ENCODE assay signal across 7 cellular contexts in genomic region chr17:58382108-58382884, GRCh38. TPM values are rescaled to one million over a fixed set of nuclear protein-coding genes. Genes with fewer than 3 reads are reported as not detected.
DNase-seq lines count a peak whose midpoint lies in the region; ATAC-seq and TF ChIP-seq lines count a peak whose summit lies in the region.

No MANE protein-coding gene starts in this region.

- no peak overlapping the region for H3K27ac ChIP-seq in breast epithelium

- no peak for TF ChIP-seq CTCF in progenitor cell of endocrine pancreas (IDR thresholded peaks at IDR 0.05; ENCODE audit: unreplicated experiment)
- TF ChIP-seq CTCF in endothelial cell (IDR thresholded peaks at IDR 0.05; ENCODE audit: unreplicated experiment): no peak
- TF ChIP-seq CTCF in breast epithelium (IDR thresholded peaks at IDR 0.05): no peak

- no peaks in the 10 kb centered on the region for H3K27me3 ChIP-seq in breast epithelium

- no peaks in the 10 kb centered on the region for H3K9me3 ChIP-seq in breast epithelium

- no peaks in the 10 kb centered on the region for H3K27me3 Mint-ChIP-seq in activated CD4-positive, alpha-beta memory T cell treated with anti-CD3 and anti-CD28 coated beads, Interleukin-2, amount 10 ng/mL, durations not matched to agents 7 days and 5 days
- H3K27me3 Mint-ChIP-seq in progenitor cell of endocrine pancreas: no peaks in the 10 kb centered on the region
- H3K27me3 Mint-ChIP-seq in endothelial cell (ENCODE audit: unreplicated experiment): peaks cover 2% of the 10 kb centered on the region

- H3K36me3 ChIP-seq in breast epithelium: no peaks in the 10 kb centered on the region

- no peak overlapping the region for H3K4me3 ChIP-seq in breast epithelium

- H3K4me1 ChIP-seq in breast epithelium: no peaks in the 10 kb centered on the region

- CTCF ChIA-PET in activated CD4-positive, alpha-beta memory T cell treated with anti-CD3 and anti-CD28 coated beads, Interleukin-2, amount 10 ng/mL, durations not matched to agents 7 days and 5 days (lab: Charles Lee): interaction anchor here (0.6 kb wide), 1 partner anchor 101 kb away, joined by 4 read pairs; no protein-coding TSS in a partner anchor

- no peaks in the 10 kb centered on the region for H3K36me3 Mint-ChIP-seq in activated CD4-positive, alpha-beta memory T cell treated with anti-CD3 and anti-CD28 coated beads, Interleukin-2, amount 10 ng/mL, durations not matched to agents 7 days and 5 days (ENCODE audit: low read depth)
- H3K36me3 Mint-ChIP-seq in progenitor cell of endocrine pancreas (ENCODE audit: insufficient read depth) (no peaks in the 10 kb centered on the region), endothelial cell (ENCODE audit: low read depth, unreplicated experiment) (no peaks in the 10 kb centered on the region)

- H3K9me3 Mint-ChIP-seq in activated CD4-positive, alpha-beta memory T cell treated with anti-CD3 and anti-CD28 coated beads, Interleukin-2, amount 10 ng/mL, durations not matched to agents 7 days and 5 days: no peaks in the 10 kb centered on the region
- H3K9me3 Mint-ChIP-seq in progenitor cell of endocrine pancreas (ENCODE audit: low read depth) (no peaks in the 10 kb centered on the region), endothelial cell (ENCODE audit: unreplicated experiment) (no peaks in the 10 kb centered on the region)

- H3K27ac Mint-ChIP-seq in activated CD4-positive, alpha-beta memory T cell treated with anti-CD3 and anti-CD28 coated beads, Interleukin-2, amount 10 ng/mL, durations not matched to agents 7 days and 5 days: peak overlapping the region; percentile 53
- H3K27ac Mint-ChIP-seq in progenitor cell of endocrine pancreas (peak overlapping the region; percentile 1), endothelial cell (ENCODE audit: unreplicated experiment) (no peak overlapping the region)

- no peak overlapping the region for H3K4me3 Mint-ChIP-seq in activated CD4-positive, alpha-beta memory T cell treated with anti-CD3 and anti-CD28 coated beads, Interleukin-2, amount 10 ng/mL, durations not matched to agents 7 days and 5 days
- H3K4me3 Mint-ChIP-seq in progenitor cell of endocrine pancreas (ENCODE audit: low read depth) (no peak overlapping the region), endothelial cell (ENCODE audit: unreplicated experiment) (no peak overlapping the region)

- peaks cover 36% of the 10 kb centered on the region for H3K4me1 Mint-ChIP-seq in activated CD4-positive, alpha-beta memory T cell treated with anti-CD3 and anti-CD28 coated beads, Interleukin-2, amount 10 ng/mL, durations not matched to agents 7 days and 5 days
- H3K4me1 Mint-ChIP-seq in progenitor cell of endocrine pancreas (ENCODE audit: low read depth): peaks cover 67% of the 10 kb centered on the region
- peaks cover 36% of the 10 kb centered on the region for H3K4me1 Mint-ChIP-seq in endothelial cell (ENCODE audit: unreplicated experiment)

- POLR2A ChIA-PET in activated CD4-positive, alpha-beta memory T cell treated with anti-CD3 and anti-CD28 coated beads, Interleukin-2, amount 10 ng/mL, durations not matched to agents 7 days and 5 days (lab: Charles Lee): interaction anchor here (0.6 to 8.0 kb wide), 10 partner anchors 14 to 65 kb away, joined by 3 to 55 read pairs (median 5); partner anchors contain the start of gene SUPT4H1

- ATAC-seq in GM18861 (IDR thresholded peaks at IDR 0.05; ENCODE audit: unreplicated experiment) (peak; percentile 63), HG02623 (IDR thresholded peaks at IDR 0.05; ENCODE audit: unreplicated experiment) (peak; percentile 41), HG03025 (IDR thresholded peaks at IDR 0.05; ENCODE audit: low FRiP score, unreplicated experiment) (no peak)

- no peak for DNase-seq in activated CD4-positive, alpha-beta memory T cell treated with anti-CD3 and anti-CD28 coated beads, Interleukin-2, amount 10 ng/mL, durations not matched to agents 7 days and 5 days
- DNase-seq in progenitor cell of endocrine pancreas (ENCODE audit: low spot score, unreplicated experiment) (no peak), endothelial cell (ENCODE audit: low spot score) (no peak), breast epithelium (ENCODE audit: low spot score in 2 of 2) (no peak)

- TF ChIP-seq POLR2A in breast epithelium (IDR thresholded peaks at IDR 0.05): no peak

- intact Hi-C loops in breast epithelium (cut with DNase I; ENCODE audit: low total_unique reads): no loop called here

RNA-seq across cellular contexts. Expression of gene SUPT4H1, which starts 30.3 kb away (rescaled TPM):
- total RNA-seq in activated CD4-positive, alpha-beta memory T cell treated with anti-CD3 and anti-CD28 coated beads, Interleukin-2, amount 10 ng/mL, durations not matched to agents 7 days and 5 days: 10 to 100 TPM; 85.8 to 91.0 TPM
- total RNA-seq in progenitor cell of endocrine pancreas (89.6 and 95.7 TPM in 2 replicates), endothelial cell (ENCODE audit: unreplicated experiment) (150 TPM), breast epithelium (10 to 100 TPM; 46.4 to 61.6 (median 48.2) TPM)

RNA-seq across cellular contexts. Expression of gene RNF43, which starts 35.0 kb away (rescaled TPM):
- not detected for total RNA-seq in activated CD4-positive, alpha-beta memory T cell treated with anti-CD3 and anti-CD28 coated beads, Interleukin-2, amount 10 ng/mL, durations not matched to agents 7 days and 5 days
- 18.7 and 19.2 TPM in 2 replicates for total RNA-seq in progenitor cell of endocrine pancreas
- total RNA-seq in endothelial cell (ENCODE audit: unreplicated experiment): 0.56 TPM
- total RNA-seq in breast epithelium: 10 to 100 TPM in 1 of 3 donors, 1 to 10 TPM in 1, not detected in 1; 8.5 to 19.0 TPM

RNA-seq across cellular contexts. Expression of gene TSPOAP1, which starts 53.7 kb away (rescaled TPM):
- 10 to 100 TPM; 60.9 to 69.4 TPM for total RNA-seq in activated CD4-positive, alpha-beta memory T cell treated with anti-CD3 and anti-CD28 coated beads, Interleukin-2, amount 10 ng/mL, durations not matched to agents 7 days and 5 days
- total RNA-seq in progenitor cell of endocrine pancreas (101 and 105 TPM in 2 replicates), endothelial cell (ENCODE audit: unreplicated experiment) (1.3 TPM), breast epithelium (10 to 100 TPM in 2 of 3 donors, 1 to 10 TPM in 1; 2.6 to 42.1 (median 26.9) TPM)
